In the genomic region with DNA sequence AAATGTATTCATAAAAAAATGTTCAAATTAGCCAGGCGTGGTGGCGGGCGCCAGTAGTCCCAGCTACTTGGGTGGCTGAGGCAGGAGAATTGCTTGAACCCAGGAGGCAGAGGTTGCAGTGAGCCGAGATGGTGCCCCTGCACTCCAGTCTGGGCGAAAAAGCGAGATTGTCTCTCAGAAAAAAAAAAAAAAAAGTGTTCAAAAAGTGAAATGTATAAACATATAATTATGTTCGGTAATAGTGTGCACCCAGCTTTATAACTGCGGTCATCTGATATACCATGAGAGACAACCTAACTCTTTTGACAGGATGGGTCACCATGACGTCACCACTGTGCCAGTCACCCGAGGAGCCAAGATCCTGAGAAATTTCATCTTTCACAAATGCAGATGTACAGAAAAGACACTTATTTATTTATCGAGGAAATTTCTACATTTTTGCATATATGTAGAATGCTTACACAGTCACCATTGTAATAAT, we compare ENCODE assay signal across 8 cellular contexts. TPM values are rescaled to one million over a fixed set of nuclear protein-coding genes. Genes with fewer than 3 reads are reported as not detected.
DNase-seq lines count a peak whose midpoint lies in the region; FAIRE-seq and TF ChIP-seq lines count a peak whose summit lies in the region.

No MANE protein-coding gene starts in this region.

- no peak for TF ChIP-seq POLR2A in H54 (IDR thresholded peaks at IDR 0.05; ENCODE audit: low read depth, low read length)

- peaks cover 18% of the 10 kb centered on the region for H3K4me1 ChIP-seq in ACC112 (ENCODE audit: control insufficient read depth, insufficient read depth, low read length, unreplicated experiment)

- H3K4me3 ChIP-seq in ACC112 (ENCODE audit: low read depth, low read length) (peak overlapping the region; percentile 79), SU-DHL-6 (ENCODE audit: insufficient read depth, low read length, poor library complexity, severe bottlenecking) (peak overlapping the region; percentile 62)

- peaks cover 7% of the 10 kb centered on the region; the same call in 1 of the 2 replicates for H4K20me1 ChIP-seq in SU-DHL-6 (ENCODE audit: low read depth, low read length)

- H3K4me2 ChIP-seq in SU-DHL-6 (ENCODE audit: low read depth, low read length, poor library complexity, severe bottlenecking): peak overlapping the region; percentile 75

- H3K36me3 Mint-ChIP-seq in progenitor cell of endocrine pancreas (ENCODE audit: insufficient read depth): no peaks in the 10 kb centered on the region

- peak overlapping the region; percentile 96 for H3K9ac ChIP-seq in SU-DHL-6 (ENCODE audit: low read length)

- H3K79me2 ChIP-seq in ACC112 (ENCODE audit: control insufficient read depth, insufficient read depth, low read length, unreplicated experiment) (peaks cover 40% of the 10 kb centered on the region), SU-DHL-6 (ENCODE audit: insufficient read depth, low read length) (peaks cover 39% of the 10 kb centered on the region)

- H3K4me1 Mint-ChIP-seq in progenitor cell of endocrine pancreas (ENCODE audit: low read depth): peaks cover 33% of the 10 kb centered on the region

- TF ChIP-seq CTCF in SU-DHL-6 (IDR thresholded peaks at IDR 0.05; ENCODE audit: insufficient read depth, low read length, poor library complexity, severe bottlenecking): no peak
- no peak for TF ChIP-seq CTCF in progenitor cell of endocrine pancreas (IDR thresholded peaks at IDR 0.05; ENCODE audit: unreplicated experiment)

- H3K27me3 Mint-ChIP-seq in progenitor cell of endocrine pancreas: peaks cover 3% of the 10 kb centered on the region

- peak overlapping the region; percentile 68 for H3K4me3 Mint-ChIP-seq in progenitor cell of endocrine pancreas (ENCODE audit: low read depth)

- no peaks in the 10 kb centered on the region for H3K9me2 ChIP-seq in SU-DHL-6 (replicated peaks; ENCODE audit: insufficient read depth, low read length)

- H3K27ac ChIP-seq in ACC112 (ENCODE audit: low read depth, low read length) (peak overlapping the region; percentile 17; the same call in 1 of the 2 replicates), SU-DHL-6 (ENCODE audit: low read depth, low read length) (no peak overlapping the region)

- peak overlapping the region; percentile 87 for H3K27ac Mint-ChIP-seq in progenitor cell of endocrine pancreas

- DNase-seq in H54 (ENCODE audit: insufficient read length, low spot score) (peak; percentile 51), fibroblast of peridontal ligament (ENCODE audit: extremely low read depth) (peak; percentile 51), progenitor cell of endocrine pancreas (ENCODE audit: low spot score, unreplicated experiment) (no peak), NCI-H2196 treated with DMSO at 0.1 percent for 48 hours (lab: John Stamatoyannopoulos, UW; ENCODE audit: unreplicated experiment) (no peak), epidermal melanocyte (ENCODE audit: insufficient read length, low spot score) (no peak), COLO829 (ENCODE audit: low spot score) (no peak)

- H3K36me3 ChIP-seq in ACC112 (ENCODE audit: insufficient read depth, low read length) (no peaks in the 10 kb centered on the region), SU-DHL-6 (ENCODE audit: low read length) (no peaks in the 10 kb centered on the region)

- H3K9me3 Mint-ChIP-seq in progenitor cell of endocrine pancreas (ENCODE audit: low read depth): no peaks in the 10 kb centered on the region

- peaks cover 7% of the 10 kb centered on the region; the same call in 1 of the 2 replicates for H3F3A ChIP-seq in SU-DHL-6 (ENCODE audit: insufficient read depth)

- H3K9me3 ChIP-seq in SU-DHL-6 (ENCODE audit: insufficient read depth, low read length): no peaks in the 10 kb centered on the region

- no peak for FAIRE-seq in H54 (lab: Jason Lieb, UNC)

- H2AFZ ChIP-seq in ACC112 (ENCODE audit: low read length, unreplicated experiment) (peak overlapping the region; percentile 44), SU-DHL-6 (ENCODE audit: low read depth, low read length, severe bottlenecking) (peak overlapping the region; percentile 52)

- H3K27me3 ChIP-seq in ACC112 (ENCODE audit: insufficient read depth, low read length): no peaks in the 10 kb centered on the region
- no peaks in the 10 kb centered on the region for H3K27me3 ChIP-seq in SU-DHL-6 (ENCODE audit: low read length)

RNA-seq across cellular contexts. Expression of a gene that starts 0.6 kb away (rescaled TPM):
- 26.2 and 27.7 TPM in 2 replicates for total RNA-seq in progenitor cell of endocrine pancreas

RNA-seq across cellular contexts. Expression of a gene that starts 19.6 kb away (rescaled TPM):
- total RNA-seq in progenitor cell of endocrine pancreas: 22.8 and 25.5 TPM in 2 replicates

RNA-seq across cellular contexts. Expression of a gene that starts 47.2 kb away (rescaled TPM):
- 35.0 and 36.1 TPM in 2 replicates for total RNA-seq in progenitor cell of endocrine pancreas

Comparison
In these comparisons a context has a peak if more than half of its experiments do, and no peak if none do; other contexts are left out.
1. DNase-seq: peak in H54 (single experiment) and fibroblast of peridontal ligament (single experiment); none in progenitor cell of endocrine pancreas (single experiment), NCI-H2196 treated with DMSO at 0.1 percent for 48 hours (single experiment), epidermal melanocyte (single experiment) and COLO829 (single experiment).